ENCODE assay signal across 28 cellular contexts in the genomic region with DNA sequence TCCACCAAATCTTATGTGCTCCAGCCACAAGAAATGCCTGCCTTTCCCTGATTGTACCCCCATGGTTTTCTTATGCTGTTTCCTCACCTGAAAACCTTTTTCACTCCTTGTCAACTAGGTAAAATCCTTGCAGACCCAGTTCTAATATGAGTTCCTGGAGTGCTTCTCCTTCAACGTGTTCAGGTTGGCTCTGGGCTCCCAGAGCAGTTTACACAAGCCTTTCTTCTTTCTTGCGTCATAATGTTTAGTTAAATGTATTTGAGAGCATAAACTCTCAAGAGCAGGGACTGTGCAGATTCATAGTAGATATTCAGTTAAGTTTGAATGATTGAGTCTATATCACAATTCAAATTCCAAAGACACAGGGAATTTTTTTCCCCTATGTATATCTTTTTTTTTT.
"Had no signal": no experiment of that assay in that cellular context is flagged by ENCODE, and none has a peak within 500 bp of the region (broad histone marks: within the 10 kb centered on the region; RNA-seq: fewer than 3 reads in every experiment).

No MANE protein-coding gene starts in this region.

- H3K27ac Mint-ChIP-seq: immature natural killer cell; memory B cell; naive thymus-derived CD8-positive, alpha-beta T cell; nephron; stimulated activated effector memory CD8-positive, alpha-beta T cell treated with anti-CD3 and anti-CD28 coated beads, Interleukin-12 subunit alpha, Interleukin-12 subunit beta, amount 100 ng/mL, for 72 hours; stimulated activated naive CD8-positive, alpha-beta T cell treated with anti-CD3 and anti-CD28 coated beads, Interleukin-15, Interleukin-2, amounts not matched to agents 100 ng/mL and 50 ng/mL, for 24 hours had no signal

- H3K36me3 Mint-ChIP-seq: memory B cell; stimulated activated effector memory CD8-positive, alpha-beta T cell treated with anti-CD3 and anti-CD28 coated beads, Interleukin-12 subunit alpha, Interleukin-12 subunit beta, amount 100 ng/mL, for 72 hours had no signal

- FAIRE-seq: islet of Langerhans, kidney, pancreas, small intestine had no signal

- DNase-seq: hypothalamus; immature natural killer cell; kidney; left colon; left ventricle myocardium inferior; naive thymus-derived CD8-positive, alpha-beta T cell; nucleus accumbens; pancreas; posterior cingulate gyrus; retina; right cardiac atrium; sigmoid colon; small intestine; spleen; stimulated activated CD4-positive, alpha-beta T cell treated with anti-CD3 and anti-CD28 coated beads, Interleukin-4, amount 100 ng/mL, for 24 hours; stimulated activated naive CD4-positive, alpha-beta T cell; tibial artery; trophoblast cell; uterus had no signal

- H3K9me3 ChIP-seq: pancreas, prostate gland, uterus had no signal

- ATAC-seq: left colon; naive thymus-derived CD8-positive, alpha-beta T cell; pancreas; right cardiac atrium; stimulated activated effector memory CD8-positive, alpha-beta T cell treated with anti-CD3 and anti-CD28 coated beads, Interleukin-12 subunit alpha, Interleukin-12 subunit beta, amount 100 ng/mL, for 72 hours had no signal

- H3K4me1 ChIP-seq: left ventricle myocardium inferior, pancreas, prostate gland, sigmoid colon, spleen, suprapubic skin, tibial artery, uterus had no signal

- H3K4me1 Mint-ChIP-seq: immature natural killer cell; memory B cell; naive thymus-derived CD8-positive, alpha-beta T cell; nephron; stimulated activated effector memory CD8-positive, alpha-beta T cell treated with anti-CD3 and anti-CD28 coated beads, Interleukin-12 subunit alpha, Interleukin-12 subunit beta, amount 100 ng/mL, for 72 hours had no signal

- H3K4me3 ChIP-seq: left ventricle myocardium inferior, pancreas, prostate gland, sigmoid colon, spleen, suprapubic skin, thoracic aorta, tibial artery, uterus had no signal

- H3K4me3 Mint-ChIP-seq: immature natural killer cell; memory B cell; naive thymus-derived CD8-positive, alpha-beta T cell; nephron; neural crest cell; stimulated activated effector memory CD8-positive, alpha-beta T cell treated with anti-CD3 and anti-CD28 coated beads, Interleukin-12 subunit alpha, Interleukin-12 subunit beta, amount 100 ng/mL, for 72 hours; stimulated activated naive CD8-positive, alpha-beta T cell treated with anti-CD3 and anti-CD28 coated beads, Interleukin-15, Interleukin-2, amounts not matched to agents 100 ng/mL and 50 ng/mL, for 24 hours had no signal

- H3K27me3 ChIP-seq: pancreas, sigmoid colon, suprapubic skin, tibial artery, uterus had no signal

- H3K27ac ChIP-seq: left ventricle myocardium inferior, pancreas, prostate gland, sigmoid colon, spleen, suprapubic skin, thoracic aorta, tibial artery, uterus had no signal

- H3K36me3 ChIP-seq: left ventricle myocardium inferior, pancreas, prostate gland, sigmoid colon, spleen, suprapubic skin, thoracic aorta, tibial artery, uterus had no signal

- H3K27me3 Mint-ChIP-seq: stimulated activated naive CD8-positive, alpha-beta T cell treated with anti-CD3 and anti-CD28 coated beads, Interleukin-15, Interleukin-2, amounts not matched to agents 100 ng/mL and 50 ng/mL, for 24 hours had no signal
